Comparison of ENCODE assay signal across 24 cellular contexts in the genomic region with DNA sequence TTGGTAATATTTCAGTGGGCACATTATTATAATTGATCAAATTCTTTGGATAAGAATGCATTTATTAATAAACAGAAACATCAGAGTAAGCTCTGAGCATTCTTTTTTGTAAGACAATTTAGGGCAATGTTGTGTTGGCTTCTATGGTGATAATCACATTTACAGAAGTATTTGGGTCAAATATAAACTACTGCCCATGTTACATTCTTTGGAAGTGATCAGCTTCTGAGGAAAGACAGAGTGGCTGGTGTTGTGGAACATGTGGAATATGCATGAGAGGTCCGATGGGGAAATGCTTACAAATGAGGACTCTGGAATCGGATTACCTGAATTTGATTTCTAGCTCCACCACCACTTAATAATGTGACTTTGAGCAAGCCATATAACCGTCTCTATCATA. TPM values are rescaled to one million over a fixed set of nuclear protein-coding genes. Genes with fewer than 3 reads are reported as not detected.
A peak's percentile ranks its signal among the peaks of the same experiment; 100 is the strongest.
DNase-seq lines count a peak whose midpoint lies in the region; ATAC-seq and TF ChIP-seq lines count a peak whose summit lies in the region.
"Had no signal": no experiment of that assay in that cellular context is flagged by ENCODE, and none has a peak within 500 bp of the region (broad histone marks: within the 10 kb centered on the region; RNA-seq: fewer than 3 reads in every experiment).

No MANE protein-coding gene starts in this region.

- H3K27me3 Mint-ChIP-seq in MCF 10A (ENCODE audit: insufficient read depth, unreplicated experiment): no peaks in the 10 kb centered on the region

- ATAC-seq in GM19467 (IDR thresholded peaks at IDR 0.05; ENCODE audit: unreplicated experiment): no peak
- ATAC-seq: T-cell had no signal

- DNase-seq in AG08395 (ENCODE audit: low spot score) (peak; percentile 29), EH (ENCODE audit: low read depth) (peak; percentile 32), M059J (ENCODE audit: low read depth) (peak; percentile 27), fibroblast of peridontal ligament (ENCODE audit: extremely low read depth) (peak; percentile 2), MCF 10A (ENCODE audit: unreplicated experiment) (no peak), activated T-cell treated with anti-CD3 and anti-CD28 coated beads for 4 hours (no peak), glomerular visceral epithelial cell (ENCODE audit: extremely low spot score) (no peak)
- DNase-seq: AML-193, GF-D8, KG1, NCI-H1417, NCI-H187, NCI-H2107, NCI-H226, NCI-H524, NCI-H82, SHP77, T-cell had no signal

- no peak for TF ChIP-seq CTCF in MCF 10A (IDR thresholded peaks at IDR 0.05; ENCODE audit: unreplicated experiment)

- no peaks in the 10 kb centered on the region for H3K9me3 Mint-ChIP-seq in MCF 10A (ENCODE audit: unreplicated experiment)
- H3K9me3 Mint-ChIP-seq: T-cell had no signal

- POLR2A ChIA-PET in MCF 10A (lab: Yijun Ruan, JAX): interaction anchor here (4.7 kb wide), 1 partner anchor 20 kb away, joined by 45 read pairs; a partner anchor contains a TSS

- CTCF ChIA-PET in MCF 10A (lab: Yijun Ruan, JAX): interaction anchor here (0.6 to 2.5 kb wide), 4 partner anchors 27 to 135 kb away, joined by 3 to 7 read pairs (median 5); no protein-coding TSS in a partner anchor

- no peak overlapping the region for H3K27ac Mint-ChIP-seq in MCF 10A (ENCODE audit: low read depth, unreplicated experiment)
- H3K27ac Mint-ChIP-seq: CD14-positive monocyte, T-cell had no signal

- peaks cover 18% of the 10 kb centered on the region for H3K4me1 Mint-ChIP-seq in MCF 10A (ENCODE audit: insufficient read depth, unreplicated experiment)
- H3K4me1 Mint-ChIP-seq: T-cell had no signal

- intact Hi-C loops in MCF 10A (cut with micrococcal nuclease): no loop called here

- no peak overlapping the region for H3K4me3 Mint-ChIP-seq in MCF 10A (ENCODE audit: unreplicated experiment)
- H3K4me3 Mint-ChIP-seq: T-cell had no signal

- no peaks in the 10 kb centered on the region for H3K36me3 Mint-ChIP-seq in MCF 10A (ENCODE audit: insufficient read depth, unreplicated experiment)
- H3K36me3 Mint-ChIP-seq: CD14-positive monocyte, T-cell had no signal

- BruUV-seq in MCF 10A (replicated peaks; lab: Mats Ljungman, UMichigan): no TSS peak

RNA-seq across cellular contexts. Expression of a gene that starts 19.4 kb away (rescaled TPM):
- total RNA-seq in M059J (2014; rRNA removed; shearing (Covaris generic)): not detected in 2 replicates
- total RNA-seq in MCF 10A (2022): 0.49 TPM in 1 of 2 replicates, not detected in the other
- total RNA-seq: A172, H4, HT-29, RPMI7951, T-cell had no signal

RNA-seq across cellular contexts. Expression of a gene that starts 37.5 kb away (rescaled TPM):
- total RNA-seq in M059J (2014; rRNA removed; shearing (Covaris generic)): 0.05 TPM in 1 of 2 replicates, not detected in the other
- total RNA-seq in MCF 10A (2022): not detected in 2 replicates
- total RNA-seq: A172, H4, HT-29, RPMI7951, T-cell had no signal

RNA-seq across cellular contexts. Expression of a gene that starts 55.2 kb away (rescaled TPM):
- total RNA-seq in M059J (2014; rRNA removed; shearing (Covaris generic)): not detected in 2 replicates
- total RNA-seq in MCF 10A (2022): 0.28 TPM in 1 of 2 replicates, not detected in the other
- total RNA-seq: A172, H4, HT-29, RPMI7951, T-cell had no signal

Comparison
In these comparisons a context has a peak if more than half of its experiments do, and no peak if none do; other contexts are left out.
1. DNase-seq: peak in AG08395 (single experiment), EH (single experiment), M059J (single experiment) and fibroblast of peridontal ligament (single experiment); none in MCF 10A (single experiment), activated T-cell treated with anti-CD3 and anti-CD28 coated beads for 4 hours (single experiment) and glomerular visceral epithelial cell (single experiment).